In genomic region chr1:167431909-167432650, GRCh38 we compare ENCODE assay signal across 23 cellular contexts.
DNase-seq lines count a peak whose midpoint lies in the region; ATAC-seq and TF ChIP-seq lines count a peak whose summit lies in the region.
"Had no signal": no experiment of that assay in that cellular context is flagged by ENCODE, and none has a peak within 500 bp of the region (broad histone marks: within the 10 kb centered on the region; RNA-seq: fewer than 3 reads in every experiment).

No MANE protein-coding gene starts in this region.

- no peak overlapping the region for H2AFZ ChIP-seq in neural progenitor cell (replicated peaks)

- H3K27ac Mint-ChIP-seq in activated T-cell treated with anti-CD3 and anti-CD28 coated beads, Interleukin-2, amount 50 U/mL, for 72 hours, result peak overlapping the region; percentile 67
- H3K27ac Mint-ChIP-seq in brain (peak overlapping the region in 3 of 5 experiments; percentile 65 to 69 (median 66)), neural progenitor cell (peak overlapping the region; percentile 53)
- H3K27ac Mint-ChIP-seq: HFFc6 had no signal

- no peaks in the 10 kb centered on the region for H3K27me3 Mint-ChIP-seq in activated T-cell treated with anti-CD3 and anti-CD28 coated beads, Interleukin-2, amount 50 U/mL, for 72 hours (ENCODE audit: low read depth)
- H3K27me3 Mint-ChIP-seq in brain (peaks cover 9% of the 10 kb centered on the region), neural progenitor cell (ENCODE audit: insufficient read depth, low read depth) (peaks cover 5% of the 10 kb centered on the region)
- H3K27me3 Mint-ChIP-seq: activated CD4-positive, alpha-beta T cell treated with anti-CD3 and anti-CD28 coated beads for 36 hours had no signal

- H3K36me3 Mint-ChIP-seq in activated T-cell treated with anti-CD3 and anti-CD28 coated beads, Interleukin-2, amount 50 U/mL, for 72 hours (ENCODE audit: insufficient read depth in 2 of 2), result peaks cover 4 to 14% of the 10 kb centered on the region in 2 donors
- H3K36me3 Mint-ChIP-seq in brain (no peaks in the 10 kb centered on the region), neural progenitor cell (peaks cover 4% of the 10 kb centered on the region)

- no peaks in the 10 kb centered on the region for H3K36me3 ChIP-seq in neural progenitor cell
- no peaks in the 10 kb centered on the region for H3K36me3 ChIP-seq in colonic mucosa
- H3K36me3 ChIP-seq: uterus had no signal

- no peak for DNase-seq in activated T-cell treated with anti-CD3 and anti-CD28 coated beads, Interleukin-2, amount 50 U/mL, for 72 hours
- DNase-seq in activated T-cell treated with anti-CD3 and anti-CD28 coated beads, Interleukin-2, amount 50 U/mL, for 48 hours, result no peak
- peak; percentile 34 for DNase-seq in NCI-H526 treated with DMSO at 0.1 percent for 48 hours (lab: John Stamatoyannopoulos, UW)
- no peak for DNase-seq in neural progenitor cell (ENCODE audit: low spot score)
- DNase-seq in left colon, result no peak
- no peak for DNase-seq in colonic mucosa
- DNase-seq: activated CD4-positive, alpha-beta T cell treated with anti-CD3 and anti-CD28 coated beads for 36 hours; activated T-cell treated with anti-CD3 and anti-CD28 coated beads, Interleukin-2, amount 50 U/mL, for 1 hour; anterior cingulate cortex; EL; HFFc6; hippocampal formation; IMR-90; kidney glomerular epithelial cell; midbrain; NCI-H524 treated with DMSO at 0.1 percent for 48 hours; occipital lobe; PC-3; right cardiac atrium; uterus had no signal

- peak in 1 of 2 donors; percentile 8 for ATAC-seq in activated T-cell treated with anti-CD3 and anti-CD28 coated beads, Interleukin-2, amount 50 U/mL, for 72 hours (replicated peaks in 1 of 2)
- ATAC-seq in HG03039 (IDR thresholded peaks at IDR 0.05; ENCODE audit: unreplicated experiment) (no peak), left colon (no peak)
- ATAC-seq: activated CD4-positive, alpha-beta T cell treated with anti-CD3 and anti-CD28 coated beads for 36 hours; PC-3 had no signal

- H3K27ac ChIP-seq in neural progenitor cell (no peak overlapping the region), colonic mucosa (no peak overlapping the region)
- H3K27ac ChIP-seq: A549, uterus had no signal

- H3K4me3 ChIP-seq in neural progenitor cell (no peak overlapping the region), colonic mucosa (no peak overlapping the region)
- H3K4me3 ChIP-seq: A549, uterus had no signal

- no peaks in the 10 kb centered on the region for H3K79me2 ChIP-seq in neural progenitor cell (ENCODE audit: low read depth)

- TF ChIP-seq CTCF in brain (conservative IDR thresholded peaks at IDR 0.05) (no peak), neural progenitor cell (IDR thresholded peaks at IDR 0.05) (no peak), colonic mucosa (IDR thresholded peaks at IDR 0.05) (no peak)

- no peaks in the 10 kb centered on the region for H3K27me3 ChIP-seq in neural progenitor cell
- H3K27me3 ChIP-seq in colonic mucosa, result no peaks in the 10 kb centered on the region
- H3K27me3 ChIP-seq: uterus had no signal

- peaks cover 33% of the 10 kb centered on the region for H3K4me1 Mint-ChIP-seq in activated T-cell treated with anti-CD3 and anti-CD28 coated beads, Interleukin-2, amount 50 U/mL, for 72 hours (ENCODE audit: low read depth)
- H3K4me1 Mint-ChIP-seq in brain (peaks cover 56% of the 10 kb centered on the region), neural progenitor cell (peaks cover 37% of the 10 kb centered on the region)

- intact Hi-C loops in left colon (cut with DNase I, micrococcal nuclease), result no loop called here
- intact Hi-C loops in colonic mucosa (cut with DNase I), result no loop called here

- no peak overlapping the region for H3K4me2 ChIP-seq in neural progenitor cell
- H3K4me2 ChIP-seq: A549 had no signal

- no peaks in the 10 kb centered on the region for H4K20me1 ChIP-seq in neural progenitor cell (ENCODE audit: low read depth)

- H3K4me3 Mint-ChIP-seq in activated T-cell treated with anti-CD3 and anti-CD28 coated beads, Interleukin-2, amount 50 U/mL, for 72 hours, result no peak overlapping the region
- H3K4me3 Mint-ChIP-seq in brain (no peak overlapping the region), neural progenitor cell (no peak overlapping the region)
- H3K4me3 Mint-ChIP-seq: activated CD4-positive, alpha-beta T cell treated with anti-CD3 and anti-CD28 coated beads for 36 hours; HFFc6 had no signal

- no peaks in the 10 kb centered on the region for H3K9me3 Mint-ChIP-seq in activated T-cell treated with anti-CD3 and anti-CD28 coated beads, Interleukin-2, amount 50 U/mL, for 72 hours
- peaks cover 0 to 15% (median 10%) of the 10 kb centered on the region in 5 experiments for H3K9me3 Mint-ChIP-seq in brain
- peaks cover 15% of the 10 kb centered on the region for H3K9me3 Mint-ChIP-seq in neural progenitor cell
- H3K9me3 Mint-ChIP-seq: HFFc6 had no signal

- H3K9me3 ChIP-seq in neural progenitor cell (ENCODE audit: low read depth) (no peaks in the 10 kb centered on the region), colonic mucosa (no peaks in the 10 kb centered on the region)
- H3K9me3 ChIP-seq: A549, uterus had no signal

- H3F3A ChIP-seq in neural progenitor cell (ENCODE audit: low read depth), result peaks cover 10% of the 10 kb centered on the region

- H3K9ac ChIP-seq in neural progenitor cell, result no peak overlapping the region
- H3K9ac ChIP-seq in colonic mucosa (ENCODE audit: low read depth in 2 of 2, low read length in 2 of 2), result no peak overlapping the region

- peaks cover 25% of the 10 kb centered on the region for H3K4me1 ChIP-seq in neural progenitor cell
- H3K4me1 ChIP-seq in colonic mucosa, result no peaks in the 10 kb centered on the region
- H3K4me1 ChIP-seq: A549, uterus had no signal
